ENCODE assay signal across 1 cellular context in the genomic region with DNA sequence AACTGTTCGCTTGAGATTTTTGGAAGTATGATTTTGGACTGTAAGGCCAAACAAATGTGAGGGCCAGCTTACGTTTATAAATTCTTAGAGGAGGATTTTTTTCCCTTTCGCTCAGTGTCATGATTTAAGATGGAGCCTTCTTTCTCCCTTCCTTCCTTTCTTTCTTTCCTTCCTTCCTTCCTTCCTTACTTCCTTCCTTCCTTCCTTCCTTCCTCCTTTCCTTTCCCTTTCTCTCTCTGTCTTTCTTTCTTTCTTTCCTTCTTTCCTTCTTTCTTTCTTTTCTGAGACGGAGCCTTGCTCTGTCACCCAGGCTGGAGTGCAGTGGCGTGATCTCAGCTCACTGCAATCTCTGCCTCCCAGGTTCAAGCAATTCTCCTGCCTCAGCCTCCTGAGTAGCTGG. TPM values are rescaled to one million over a fixed set of nuclear protein-coding genes. Genes with fewer than 3 reads are reported as not detected.
"Had no signal": no experiment of that assay in that cellular context is flagged by ENCODE, and none has a peak within 500 bp of the region (broad histone marks: within the 10 kb centered on the region; RNA-seq: fewer than 3 reads in every experiment).

No MANE protein-coding gene starts in this region.

RNA-seq across cellular contexts. Expression of gene ACTN2, which starts 17.4 kb away (rescaled TPM):
- total RNA-seq: activated naive CD8-positive, alpha-beta T cell treated with anti-CD3 and anti-CD28 coated beads, Interleukin-2, amount 10 ng/mL, durations not matched to agents 7 days and 5 days had no signal
